ENCODE assay signal across 1 cellular context in the genomic region with DNA sequence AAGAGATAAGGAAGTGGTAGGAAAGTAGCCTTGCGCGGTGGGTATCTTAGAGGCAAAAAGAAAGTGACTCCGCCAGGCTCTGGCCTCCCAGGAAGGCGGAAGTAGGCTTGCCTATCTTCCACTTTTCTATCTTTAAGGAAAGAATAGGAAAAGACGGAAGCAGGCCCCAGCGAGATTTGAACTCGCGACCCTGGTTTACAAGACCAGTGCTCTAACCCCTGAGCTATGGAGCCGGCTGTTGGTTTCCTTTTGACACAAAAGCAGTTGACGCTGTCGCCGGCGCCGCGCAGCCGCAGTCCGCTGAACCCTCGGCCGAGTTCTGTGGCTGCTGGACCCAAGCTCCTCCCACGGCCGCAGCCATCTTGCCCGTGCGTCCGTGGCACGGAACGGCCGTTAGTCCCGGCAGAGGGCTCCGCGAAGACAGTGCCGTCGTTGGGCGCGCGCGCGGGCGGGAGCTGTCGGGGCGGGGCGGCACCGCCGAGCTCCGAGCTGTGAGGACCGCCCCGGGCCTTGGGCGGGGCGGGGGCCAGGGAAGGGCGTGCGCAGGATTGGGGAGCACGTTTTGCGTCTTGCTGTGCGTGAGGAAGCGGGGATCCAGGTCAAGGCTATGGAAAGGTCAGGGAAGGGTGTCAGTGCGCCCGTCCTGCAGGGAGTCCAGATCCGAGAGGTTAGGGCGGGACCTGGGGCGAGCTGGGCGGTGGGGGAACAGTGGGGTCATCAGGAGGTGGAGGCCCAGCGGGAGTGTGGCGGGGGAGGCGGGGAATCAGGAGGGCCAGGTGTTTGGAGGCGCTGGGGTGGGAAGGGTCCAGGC.
TF ChIP-seq lines count a peak whose summit lies in the region.

No MANE protein-coding gene starts in this region.

TF ChIP-seq in H1, 55 proteins besides CTCF, POLR2A, EP300 and RAD21:
- peak; percentile 80 for TF ChIP-seq BACH1 (IDR thresholded peaks at IDR 0.05; ENCODE audit: low read length)
- TF ChIP-seq CHD1 (IDR thresholded peaks at IDR 0.05; ENCODE audit: low read depth, low read length), result no peak
- TF ChIP-seq, protein P1, sequence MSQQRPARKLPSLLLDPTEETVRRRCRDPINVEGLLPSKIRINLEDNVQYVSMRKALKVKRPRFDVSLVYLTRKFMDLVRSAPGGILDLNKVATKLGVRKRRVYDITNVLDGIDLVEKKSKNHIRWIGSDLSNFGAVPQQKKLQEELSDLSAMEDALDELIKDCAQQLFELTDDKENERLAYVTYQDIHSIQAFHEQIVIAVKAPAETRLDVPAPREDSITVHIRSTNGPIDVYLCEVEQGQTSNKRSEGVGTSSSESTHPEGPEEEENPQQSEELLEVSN (IDR thresholded peaks at IDR 0.05), result peak; percentile 17; the same call in 1 of the 2 replicates
- peak; percentile 78 for TF ChIP-seq EGR1 (IDR thresholded peaks at IDR 0.05; ENCODE audit: borderline replicate concordance, low read depth, low read length)
- TF ChIP-seq, protein P2, sequence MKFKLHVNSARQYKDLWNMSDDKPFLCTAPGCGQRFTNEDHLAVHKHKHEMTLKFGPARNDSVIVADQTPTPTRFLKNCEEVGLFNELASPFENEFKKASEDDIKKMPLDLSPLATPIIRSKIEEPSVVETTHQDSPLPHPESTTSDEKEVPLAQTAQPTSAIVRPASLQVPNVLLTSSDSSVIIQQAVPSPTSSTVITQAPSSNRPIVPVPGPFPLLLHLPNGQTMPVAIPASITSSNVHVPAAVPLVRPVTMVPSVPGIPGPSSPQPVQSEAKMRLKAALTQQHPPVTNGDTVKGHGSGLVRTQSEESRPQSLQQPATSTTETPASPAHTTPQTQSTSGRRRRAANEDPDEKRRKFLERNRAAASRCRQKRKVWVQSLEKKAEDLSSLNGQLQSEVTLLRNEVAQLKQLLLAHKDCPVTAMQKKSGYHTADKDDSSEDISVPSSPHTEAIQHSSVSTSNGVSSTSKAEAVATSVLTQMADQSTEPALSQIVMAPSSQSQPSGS (IDR thresholded peaks at IDR 0.05; ENCODE audit: low read length), result peak; percentile 59; the same call in 1 of the 2 replicates
- peak; percentile 80; the same call in 1 of the 2 replicates for TF ChIP-seq MAFK (IDR thresholded peaks at IDR 0.05; ENCODE audit: low read depth, low read length)
- peak; percentile 63 for TF ChIP-seq NRF1 (IDR thresholded peaks at IDR 0.05; ENCODE audit: low read depth, low read length)
- TF ChIP-seq YY1 (IDR thresholded peaks at IDR 0.05; ENCODE audit: low read depth, low read length), result peak; percentile 95
- TF ChIP-seq, protein P3, sequence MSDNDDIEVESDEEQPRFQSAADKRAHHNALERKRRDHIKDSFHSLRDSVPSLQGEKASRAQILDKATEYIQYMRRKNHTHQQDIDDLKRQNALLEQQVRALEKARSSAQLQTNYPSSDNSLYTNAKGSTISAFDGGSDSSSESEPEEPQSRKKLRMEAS (IDR thresholded peaks at IDR 0.05), result peak; percentile 61; the same call in 1 of the 2 replicates
- 0 out of 2 replicates have a peak, but pooled peaks have one; percentile 40 for TF ChIP-seq TAF1 (IDR thresholded peaks at IDR 0.05; ENCODE audit: low read depth, low read length)
- TF ChIP-seq HDAC6 (IDR thresholded peaks at IDR 0.05; ENCODE audit: low read depth, low read length), result no peak
- TF ChIP-seq NANOG (IDR thresholded peaks at IDR 0.05; ENCODE audit: insufficient read depth, low read depth, low read length, poor library complexity, severe bottlenecking), result no peak
- peak; percentile 100 for TF ChIP-seq TBP (IDR thresholded peaks at IDR 0.05; ENCODE audit: low read depth, low read length)
- TF ChIP-seq KDM1A (IDR thresholded peaks at IDR 0.05; ENCODE audit: borderline replicate concordance, low read length), result no peak
- TF ChIP-seq SIN3A (conservative IDR thresholded peaks at IDR 0.05 in 1 of 2, IDR thresholded peaks at IDR 0.05 in 1 of 2; ENCODE audit: low read depth in 1 of 2, low read length in 2 of 2), result peak in 1 of 2 experiments; percentile 91; a peak in 2 of 4 replicates
- peak; percentile 73; the same call in 1 of the 2 replicates for TF ChIP-seq TEAD4 (IDR thresholded peaks at IDR 0.05; ENCODE audit: low read depth, low read length)
- TF ChIP-seq RBBP5 (IDR thresholded peaks at IDR 0.05; ENCODE audit: borderline replicate concordance, low read depth, low read length), result peak; percentile 98
- peak; percentile 97 for TF ChIP-seq ASH2L (IDR thresholded peaks at IDR 0.05; ENCODE audit: low read length)
- peak; percentile 55 for TF ChIP-seq TAF7 (optimal IDR thresholded peaks at IDR 0.05; ENCODE audit: borderline replicate concordance, low read depth, low read length)
- peak; percentile 69; the same call in 1 of the 2 replicates for TF ChIP-seq SP4 (IDR thresholded peaks at IDR 0.05; ENCODE audit: low read length)
- TF ChIP-seq RNF2 (IDR thresholded peaks at IDR 0.05; ENCODE audit: borderline replicate concordance, low read depth, low read length, missing control alignments, poor library complexity, severe bottlenecking), result no peak
- TF ChIP-seq EZH2 (IDR thresholded peaks at IDR 0.05; ENCODE audit: low read depth, low read length, severe bottlenecking), result no peak
- peak; percentile 30 for TF ChIP-seq KDM4A (IDR thresholded peaks at IDR 0.05; ENCODE audit: low read depth, low read length, severe bottlenecking)
- TF ChIP-seq CREB1 (IDR thresholded peaks at IDR 0.05), result peak; percentile 44; the same call in 1 of the 2 replicates
- no peak for TF ChIP-seq BRCA1 (IDR thresholded peaks at IDR 0.05; ENCODE audit: low read depth, low read length)
- TF ChIP-seq PHF8 (conservative IDR thresholded peaks at IDR 0.05; ENCODE audit: low read depth, low read length), result peak; percentile 62
- TF ChIP-seq HDAC2 (IDR thresholded peaks at IDR 0.05; ENCODE audit: borderline replicate concordance in 1 of 2, low read depth in 2 of 2, low read length in 2 of 2), result peak in 1 of 2 experiments; percentile 68; a peak in 2 of 4 replicates
- TF ChIP-seq CEBPB (IDR thresholded peaks at IDR 0.05; ENCODE audit: low read depth, low read length), result peak; percentile 40; the same call in 1 of the 2 replicates
